1 cellular context compared by ENCODE assay signal in the genomic region with DNA sequence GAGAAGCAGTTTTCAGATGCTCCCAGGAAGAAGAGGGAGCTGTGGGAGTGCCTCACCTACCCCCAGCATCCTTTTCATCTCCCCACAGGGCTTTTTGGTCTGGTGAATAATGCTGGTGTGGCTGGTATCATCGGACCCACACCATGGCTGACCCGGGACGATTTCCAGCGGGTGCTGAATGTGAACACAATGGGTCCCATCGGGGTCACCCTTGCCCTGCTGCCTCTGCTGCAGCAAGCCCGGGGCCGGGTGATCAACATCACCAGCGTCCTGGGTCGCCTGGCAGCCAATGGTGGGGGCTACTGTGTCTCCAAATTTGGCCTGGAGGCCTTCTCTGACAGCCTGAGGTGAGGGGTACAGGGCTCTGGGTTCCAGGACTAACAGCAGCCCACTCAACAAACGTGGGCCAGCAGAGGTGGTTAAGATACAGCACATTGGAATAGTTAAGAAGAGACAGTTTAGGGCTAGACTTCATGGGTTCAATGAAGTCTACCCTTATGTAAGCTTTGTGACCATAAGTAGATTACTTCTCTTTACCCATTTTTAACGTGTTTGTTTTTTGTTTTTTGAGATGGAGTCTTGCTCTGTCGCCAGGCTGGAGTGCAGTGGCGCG.
TF ChIP-seq lines count a peak whose summit lies in the region.

No MANE protein-coding gene starts in this region.

TF ChIP-seq in HCT116, 20 proteins besides CTCF, POLR2A, EP300 and RAD21 (continued from another document):
- TF ChIP-seq, protein P1, sequence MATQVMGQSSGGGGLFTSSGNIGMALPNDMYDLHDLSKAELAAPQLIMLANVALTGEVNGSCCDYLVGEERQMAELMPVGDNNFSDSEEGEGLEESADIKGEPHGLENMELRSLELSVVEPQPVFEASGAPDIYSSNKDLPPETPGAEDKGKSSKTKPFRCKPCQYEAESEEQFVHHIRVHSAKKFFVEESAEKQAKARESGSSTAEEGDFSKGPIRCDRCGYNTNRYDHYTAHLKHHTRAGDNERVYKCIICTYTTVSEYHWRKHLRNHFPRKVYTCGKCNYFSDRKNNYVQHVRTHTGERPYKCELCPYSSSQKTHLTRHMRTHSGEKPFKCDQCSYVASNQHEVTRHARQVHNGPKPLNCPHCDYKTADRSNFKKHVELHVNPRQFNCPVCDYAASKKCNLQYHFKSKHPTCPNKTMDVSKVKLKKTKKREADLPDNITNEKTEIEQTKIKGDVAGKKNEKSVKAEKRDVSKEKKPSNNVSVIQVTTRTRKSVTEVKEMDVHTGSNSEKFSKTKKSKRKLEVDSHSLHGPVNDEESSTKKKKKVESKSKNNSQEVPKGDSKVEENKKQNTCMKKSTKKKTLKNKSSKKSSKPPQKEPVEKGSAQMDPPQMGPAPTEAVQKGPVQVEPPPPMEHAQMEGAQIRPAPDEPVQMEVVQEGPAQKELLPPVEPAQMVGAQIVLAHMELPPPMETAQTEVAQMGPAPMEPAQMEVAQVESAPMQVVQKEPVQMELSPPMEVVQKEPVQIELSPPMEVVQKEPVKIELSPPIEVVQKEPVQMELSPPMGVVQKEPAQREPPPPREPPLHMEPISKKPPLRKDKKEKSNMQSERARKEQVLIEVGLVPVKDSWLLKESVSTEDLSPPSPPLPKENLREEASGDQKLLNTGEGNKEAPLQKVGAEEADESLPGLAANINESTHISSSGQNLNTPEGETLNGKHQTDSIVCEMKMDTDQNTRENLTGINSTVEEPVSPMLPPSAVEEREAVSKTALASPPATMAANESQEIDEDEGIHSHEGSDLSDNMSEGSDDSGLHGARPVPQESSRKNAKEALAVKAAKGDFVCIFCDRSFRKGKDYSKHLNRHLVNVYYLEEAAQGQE (IDR thresholded peaks at IDR 0.05; ENCODE audit: low read depth), result no peak
- TF ChIP-seq CBX3 (IDR thresholded peaks at IDR 0.05; ENCODE audit: low read depth), result no peak
- no peak for TF ChIP-seq SRF (IDR thresholded peaks at IDR 0.05; ENCODE audit: low read depth)
- no peak for TF ChIP-seq CEBPB (IDR thresholded peaks at IDR 0.05; ENCODE audit: low read depth)
- no peak for TF ChIP-seq SP1 (IDR thresholded peaks at IDR 0.05; ENCODE audit: low read depth)
- no peak for TF ChIP-seq EZH2phosphoT487 (IDR thresholded peaks at IDR 0.05; ENCODE audit: borderline replicate concordance)
- TF ChIP-seq, protein P2, sequence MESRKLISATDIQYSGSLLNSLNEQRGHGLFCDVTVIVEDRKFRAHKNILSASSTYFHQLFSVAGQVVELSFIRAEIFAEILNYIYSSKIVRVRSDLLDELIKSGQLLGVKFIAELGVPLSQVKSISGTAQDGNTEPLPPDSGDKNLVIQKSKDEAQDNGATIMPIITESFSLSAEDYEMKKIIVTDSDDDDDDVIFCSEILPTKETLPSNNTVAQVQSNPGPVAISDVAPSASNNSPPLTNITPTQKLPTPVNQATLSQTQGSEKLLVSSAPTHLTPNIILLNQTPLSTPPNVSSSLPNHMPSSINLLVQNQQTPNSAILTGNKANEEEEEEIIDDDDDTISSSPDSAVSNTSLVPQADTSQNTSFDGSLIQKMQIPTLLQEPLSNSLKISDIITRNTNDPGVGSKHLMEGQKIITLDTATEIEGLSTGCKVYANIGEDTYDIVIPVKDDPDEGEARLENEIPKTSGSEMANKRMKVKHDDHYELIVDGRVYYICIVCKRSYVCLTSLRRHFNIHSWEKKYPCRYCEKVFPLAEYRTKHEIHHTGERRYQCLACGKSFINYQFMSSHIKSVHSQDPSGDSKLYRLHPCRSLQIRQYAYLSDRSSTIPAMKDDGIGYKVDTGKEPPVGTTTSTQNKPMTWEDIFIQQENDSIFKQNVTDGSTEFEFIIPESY (IDR thresholded peaks at IDR 0.05; ENCODE audit: extremely low read depth, insufficient replicate concordance, low read length), result no peak
- no peak for TF ChIP-seq POLR2AphosphoS5 (IDR thresholded peaks at IDR 0.05; ENCODE audit: low read depth, low read length)
- TF ChIP-seq, protein P3, sequence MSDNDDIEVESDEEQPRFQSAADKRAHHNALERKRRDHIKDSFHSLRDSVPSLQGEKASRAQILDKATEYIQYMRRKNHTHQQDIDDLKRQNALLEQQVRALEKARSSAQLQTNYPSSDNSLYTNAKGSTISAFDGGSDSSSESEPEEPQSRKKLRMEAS (IDR thresholded peaks at IDR 0.05), result no peak
- TF ChIP-seq TCF7L2 (IDR thresholded peaks at IDR 0.05; ENCODE audit: borderline replicate concordance, extremely low read depth, insufficient read depth, insufficient read length), result no peak
- no peak for TF ChIP-seq EZH2 (IDR thresholded peaks at IDR 0.05)
- no peak for TF ChIP-seq EGR1 (IDR thresholded peaks at IDR 0.05; ENCODE audit: low read depth)
- no peak for TF ChIP-seq JUND (IDR thresholded peaks at IDR 0.05)
- no peak for TF ChIP-seq ELF1 (IDR thresholded peaks at IDR 0.05; ENCODE audit: borderline replicate concordance, low read depth)
- no peak for TF ChIP-seq ZNF274 (IDR thresholded peaks at IDR 0.05; ENCODE audit: low read depth, low read length)
- TF ChIP-seq, protein P4, sequence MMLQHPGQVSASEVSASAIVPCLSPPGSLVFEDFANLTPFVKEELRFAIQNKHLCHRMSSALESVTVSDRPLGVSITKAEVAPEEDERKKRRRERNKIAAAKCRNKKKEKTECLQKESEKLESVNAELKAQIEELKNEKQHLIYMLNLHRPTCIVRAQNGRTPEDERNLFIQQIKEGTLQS (IDR thresholded peaks at IDR 0.05), result no peak
- TF ChIP-seq SIN3A (IDR thresholded peaks at IDR 0.05; ENCODE audit: low read depth), result no peak
